Comparison of ENCODE assay signal across 1 cellular context in the genomic region with DNA sequence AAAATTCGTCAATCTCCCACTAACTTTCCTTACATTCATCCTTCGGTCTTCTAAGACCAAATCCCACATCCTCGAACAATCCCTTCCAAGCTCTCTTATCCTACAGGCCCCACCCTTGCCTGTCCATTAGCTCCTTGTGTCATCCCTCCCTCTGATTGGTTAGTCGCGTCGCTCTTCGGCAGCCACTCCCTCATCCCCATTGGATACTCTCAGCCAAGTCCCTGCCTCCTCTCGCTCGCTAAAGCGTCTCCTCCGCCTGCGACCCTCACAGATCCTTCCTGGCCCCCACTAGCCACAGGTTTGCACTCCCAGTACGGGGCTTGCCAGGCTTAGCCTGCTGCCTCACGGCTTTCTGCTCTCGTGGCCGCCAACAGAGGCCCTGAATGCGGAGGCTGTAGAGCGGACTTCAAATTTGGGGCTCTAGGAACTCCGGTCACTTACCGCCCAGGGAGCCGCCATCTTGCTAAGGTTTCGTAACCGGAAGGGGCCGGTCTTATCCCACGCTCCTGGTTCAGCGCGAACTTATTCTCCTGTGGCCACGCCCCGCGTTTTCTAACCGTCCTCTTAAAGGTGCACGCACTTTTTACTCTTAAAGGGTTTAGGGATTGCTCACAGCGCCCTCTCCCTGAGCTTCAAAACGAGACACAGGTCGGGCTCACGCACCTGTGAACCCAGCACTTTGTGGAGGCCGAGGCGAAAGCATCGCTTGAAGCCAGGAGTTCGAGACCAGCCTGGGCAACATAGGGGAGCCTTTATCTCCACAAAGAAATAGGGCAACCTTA.
TF ChIP-seq lines count a peak whose summit lies in the region.

A gene (minus strand): TSS at position 472 of the 782 bp plus-strand sequence. CDS start 13 bp downstream, at position 459.

TF ChIP-seq in K562, 482 proteins besides CTCF, POLR2A, EP300 and RAD21 (continued from another document and continues in another):
- TF ChIP-seq, protein P1, sequence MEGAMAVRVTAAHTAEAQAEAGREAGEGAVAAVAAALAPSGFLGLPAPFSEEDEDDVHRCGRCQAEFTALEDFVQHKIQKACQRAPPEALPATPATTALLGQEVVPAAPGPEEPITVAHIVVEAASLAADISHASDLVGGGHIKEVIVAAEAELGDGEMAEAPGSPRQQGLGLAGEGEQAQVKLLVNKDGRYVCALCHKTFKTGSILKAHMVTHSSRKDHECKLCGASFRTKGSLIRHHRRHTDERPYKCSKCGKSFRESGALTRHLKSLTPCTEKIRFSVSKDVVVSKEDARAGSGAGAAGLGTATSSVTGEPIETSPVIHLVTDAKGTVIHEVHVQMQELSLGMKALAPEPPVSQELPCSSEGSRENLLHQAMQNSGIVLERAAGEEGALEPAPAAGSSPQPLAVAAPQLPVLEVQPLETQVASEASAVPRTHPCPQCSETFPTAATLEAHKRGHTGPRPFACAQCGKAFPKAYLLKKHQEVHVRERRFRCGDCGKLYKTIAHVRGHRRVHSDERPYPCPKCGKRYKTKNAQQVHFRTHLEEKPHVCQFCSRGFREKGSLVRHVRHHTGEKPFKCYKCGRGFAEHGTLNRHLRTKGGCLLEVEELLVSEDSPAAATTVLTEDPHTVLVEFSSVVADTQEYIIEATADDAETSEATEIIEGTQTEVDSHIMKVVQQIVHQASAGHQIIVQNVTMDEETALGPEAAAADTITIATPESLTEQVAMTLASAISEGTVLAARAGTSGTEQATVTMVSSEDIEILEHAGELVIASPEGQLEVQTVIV (CRISPR knock-in tag; IDR thresholded peaks at IDR 0.05; ENCODE audit: borderline replicate concordance): no peak
- TF ChIP-seq ZNF324 (CRISPR knock-in tag; IDR thresholded peaks at IDR 0.05): no peak
- peak; percentile 45; the same call in 1 of the 2 replicates for TF ChIP-seq ELF1 (tag; IDR thresholded peaks at IDR 0.05)
- TF ChIP-seq MTF1 (CRISPR knock-in tag; IDR thresholded peaks at IDR 0.05; ENCODE audit: borderline replicate concordance): no peak
- no peak for TF ChIP-seq STAG1 (CRISPR knock-in tag; IDR thresholded peaks at IDR 0.05; ENCODE audit: borderline replicate concordance)
- no peak for TF ChIP-seq SMARCA4 (IDR thresholded peaks at IDR 0.05)
- TF ChIP-seq, protein P2, sequence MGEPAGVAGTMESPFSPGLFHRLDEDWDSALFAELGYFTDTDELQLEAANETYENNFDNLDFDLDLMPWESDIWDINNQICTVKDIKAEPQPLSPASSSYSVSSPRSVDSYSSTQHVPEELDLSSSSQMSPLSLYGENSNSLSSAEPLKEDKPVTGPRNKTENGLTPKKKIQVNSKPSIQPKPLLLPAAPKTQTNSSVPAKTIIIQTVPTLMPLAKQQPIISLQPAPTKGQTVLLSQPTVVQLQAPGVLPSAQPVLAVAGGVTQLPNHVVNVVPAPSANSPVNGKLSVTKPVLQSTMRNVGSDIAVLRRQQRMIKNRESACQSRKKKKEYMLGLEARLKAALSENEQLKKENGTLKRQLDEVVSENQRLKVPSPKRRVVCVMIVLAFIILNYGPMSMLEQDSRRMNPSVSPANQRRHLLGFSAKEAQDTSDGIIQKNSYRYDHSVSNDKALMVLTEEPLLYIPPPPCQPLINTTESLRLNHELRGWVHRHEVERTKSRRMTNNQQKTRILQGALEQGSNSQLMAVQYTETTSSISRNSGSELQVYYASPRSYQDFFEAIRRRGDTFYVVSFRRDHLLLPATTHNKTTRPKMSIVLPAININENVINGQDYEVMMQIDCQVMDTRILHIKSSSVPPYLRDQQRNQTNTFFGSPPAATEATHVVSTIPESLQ (CRISPR knock-in tag; IDR thresholded peaks at IDR 0.05): 0 out of 2 replicates have a peak, but pooled peaks have one; percentile 21
- no peak for TF ChIP-seq KLF6 (CRISPR knock-in tag; IDR thresholded peaks at IDR 0.05; ENCODE audit: borderline replicate concordance)
- TF ChIP-seq DACH1 (IDR thresholded peaks at IDR 0.05; ENCODE audit: partially characterized antibody): no peak
- peak; percentile 23; the same call in 1 of the 2 replicates for TF ChIP-seq XRCC5 (IDR thresholded peaks at IDR 0.05; ENCODE audit: low read depth, low read length)
- TF ChIP-seq MYC (IDR thresholded peaks at IDR 0.05; ENCODE audit: low read depth, low read length): peak; percentile 71
- TF ChIP-seq MYC (CRISPR knock-in tag; IDR thresholded peaks at IDR 0.05; ENCODE audit: borderline replicate concordance, low read depth): no peak
- TF ChIP-seq ZC3H8 (IDR thresholded peaks at IDR 0.05): no peak
- no peak for TF ChIP-seq RBM15 (IDR thresholded peaks at IDR 0.05; ENCODE audit: insufficient read depth, low read length)
- TF ChIP-seq SPI1 (IDR thresholded peaks at IDR 0.05; ENCODE audit: borderline replicate concordance, low read depth, low read length): 0 out of 2 replicates have a peak, but pooled peaks have one; percentile 9
- TF ChIP-seq, protein P3, sequence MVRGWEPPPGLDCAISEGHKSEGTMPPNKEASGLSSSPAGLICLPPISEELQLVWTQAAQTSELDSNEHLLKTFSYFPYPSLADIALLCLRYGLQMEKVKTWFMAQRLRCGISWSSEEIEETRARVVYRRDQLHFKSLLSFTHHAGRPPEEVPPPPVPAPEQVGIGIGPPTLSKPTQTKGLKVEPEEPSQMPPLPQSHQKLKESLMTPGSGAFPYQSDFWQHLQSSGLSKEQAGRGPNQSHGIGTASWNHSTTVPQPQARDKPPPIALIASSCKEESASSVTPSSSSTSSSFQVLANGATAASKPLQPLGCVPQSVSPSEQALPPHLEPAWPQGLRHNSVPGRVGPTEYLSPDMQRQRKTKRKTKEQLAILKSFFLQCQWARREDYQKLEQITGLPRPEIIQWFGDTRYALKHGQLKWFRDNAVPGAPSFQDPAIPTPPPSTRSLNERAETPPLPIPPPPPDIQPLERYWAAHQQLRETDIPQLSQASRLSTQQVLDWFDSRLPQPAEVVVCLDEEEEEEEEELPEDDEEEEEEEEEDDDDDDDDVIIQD (CRISPR knock-in tag; IDR thresholded peaks at IDR 0.05): no peak
- TF ChIP-seq ELF4 (CRISPR knock-in tag; IDR thresholded peaks at IDR 0.05): no peak
- TF ChIP-seq CC2D1A (IDR thresholded peaks at IDR 0.05): no peak
- TF ChIP-seq ZNF239 (CRISPR knock-in tag; IDR thresholded peaks at IDR 0.05): no peak
- TF ChIP-seq BRF1 (IDR thresholded peaks at IDR 0.05; ENCODE audit: borderline replicate concordance, extremely low read depth, insufficient read length): no peak
- TF ChIP-seq, protein P4, sequence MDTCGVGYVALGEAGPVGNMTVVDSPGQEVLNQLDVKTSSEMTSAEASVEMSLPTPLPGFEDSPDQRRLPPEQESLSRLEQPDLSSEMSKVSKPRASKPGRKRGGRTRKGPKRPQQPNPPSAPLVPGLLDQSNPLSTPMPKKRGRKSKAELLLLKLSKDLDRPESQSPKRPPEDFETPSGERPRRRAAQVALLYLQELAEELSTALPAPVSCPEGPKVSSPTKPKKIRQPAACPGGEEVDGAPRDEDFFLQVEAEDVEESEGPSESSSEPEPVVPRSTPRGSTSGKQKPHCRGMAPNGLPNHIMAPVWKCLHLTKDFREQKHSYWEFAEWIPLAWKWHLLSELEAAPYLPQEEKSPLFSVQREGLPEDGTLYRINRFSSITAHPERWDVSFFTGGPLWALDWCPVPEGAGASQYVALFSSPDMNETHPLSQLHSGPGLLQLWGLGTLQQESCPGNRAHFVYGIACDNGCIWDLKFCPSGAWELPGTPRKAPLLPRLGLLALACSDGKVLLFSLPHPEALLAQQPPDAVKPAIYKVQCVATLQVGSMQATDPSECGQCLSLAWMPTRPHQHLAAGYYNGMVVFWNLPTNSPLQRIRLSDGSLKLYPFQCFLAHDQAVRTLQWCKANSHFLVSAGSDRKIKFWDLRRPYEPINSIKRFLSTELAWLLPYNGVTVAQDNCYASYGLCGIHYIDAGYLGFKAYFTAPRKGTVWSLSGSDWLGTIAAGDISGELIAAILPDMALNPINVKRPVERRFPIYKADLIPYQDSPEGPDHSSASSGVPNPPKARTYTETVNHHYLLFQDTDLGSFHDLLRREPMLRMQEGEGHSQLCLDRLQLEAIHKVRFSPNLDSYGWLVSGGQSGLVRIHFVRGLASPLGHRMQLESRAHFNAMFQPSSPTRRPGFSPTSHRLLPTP (IDR thresholded peaks at IDR 0.05; ENCODE audit: borderline replicate concordance, extremely low read depth, insufficient read length): peak; percentile 79
- no peak for TF ChIP-seq PHTF2 (CRISPR knock-in tag; IDR thresholded peaks at IDR 0.05)
- TF ChIP-seq HCFC1 (IDR thresholded peaks at IDR 0.05; ENCODE audit: low read depth, low read length): peak; percentile 68
- TF ChIP-seq ZNF79 (CRISPR knock-in tag; IDR thresholded peaks at IDR 0.05; ENCODE audit: low read depth): no peak
- TF ChIP-seq, protein P5, sequence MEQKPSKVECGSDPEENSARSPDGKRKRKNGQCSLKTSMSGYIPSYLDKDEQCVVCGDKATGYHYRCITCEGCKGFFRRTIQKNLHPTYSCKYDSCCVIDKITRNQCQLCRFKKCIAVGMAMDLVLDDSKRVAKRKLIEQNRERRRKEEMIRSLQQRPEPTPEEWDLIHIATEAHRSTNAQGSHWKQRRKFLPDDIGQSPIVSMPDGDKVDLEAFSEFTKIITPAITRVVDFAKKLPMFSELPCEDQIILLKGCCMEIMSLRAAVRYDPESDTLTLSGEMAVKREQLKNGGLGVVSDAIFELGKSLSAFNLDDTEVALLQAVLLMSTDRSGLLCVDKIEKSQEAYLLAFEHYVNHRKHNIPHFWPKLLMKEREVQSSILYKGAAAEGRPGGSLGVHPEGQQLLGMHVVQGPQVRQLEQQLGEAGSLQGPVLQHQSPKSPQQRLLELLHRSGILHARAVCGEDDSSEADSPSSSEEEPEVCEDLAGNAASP (IDR thresholded peaks at IDR 0.05): no peak
- TF ChIP-seq, protein P6, sequence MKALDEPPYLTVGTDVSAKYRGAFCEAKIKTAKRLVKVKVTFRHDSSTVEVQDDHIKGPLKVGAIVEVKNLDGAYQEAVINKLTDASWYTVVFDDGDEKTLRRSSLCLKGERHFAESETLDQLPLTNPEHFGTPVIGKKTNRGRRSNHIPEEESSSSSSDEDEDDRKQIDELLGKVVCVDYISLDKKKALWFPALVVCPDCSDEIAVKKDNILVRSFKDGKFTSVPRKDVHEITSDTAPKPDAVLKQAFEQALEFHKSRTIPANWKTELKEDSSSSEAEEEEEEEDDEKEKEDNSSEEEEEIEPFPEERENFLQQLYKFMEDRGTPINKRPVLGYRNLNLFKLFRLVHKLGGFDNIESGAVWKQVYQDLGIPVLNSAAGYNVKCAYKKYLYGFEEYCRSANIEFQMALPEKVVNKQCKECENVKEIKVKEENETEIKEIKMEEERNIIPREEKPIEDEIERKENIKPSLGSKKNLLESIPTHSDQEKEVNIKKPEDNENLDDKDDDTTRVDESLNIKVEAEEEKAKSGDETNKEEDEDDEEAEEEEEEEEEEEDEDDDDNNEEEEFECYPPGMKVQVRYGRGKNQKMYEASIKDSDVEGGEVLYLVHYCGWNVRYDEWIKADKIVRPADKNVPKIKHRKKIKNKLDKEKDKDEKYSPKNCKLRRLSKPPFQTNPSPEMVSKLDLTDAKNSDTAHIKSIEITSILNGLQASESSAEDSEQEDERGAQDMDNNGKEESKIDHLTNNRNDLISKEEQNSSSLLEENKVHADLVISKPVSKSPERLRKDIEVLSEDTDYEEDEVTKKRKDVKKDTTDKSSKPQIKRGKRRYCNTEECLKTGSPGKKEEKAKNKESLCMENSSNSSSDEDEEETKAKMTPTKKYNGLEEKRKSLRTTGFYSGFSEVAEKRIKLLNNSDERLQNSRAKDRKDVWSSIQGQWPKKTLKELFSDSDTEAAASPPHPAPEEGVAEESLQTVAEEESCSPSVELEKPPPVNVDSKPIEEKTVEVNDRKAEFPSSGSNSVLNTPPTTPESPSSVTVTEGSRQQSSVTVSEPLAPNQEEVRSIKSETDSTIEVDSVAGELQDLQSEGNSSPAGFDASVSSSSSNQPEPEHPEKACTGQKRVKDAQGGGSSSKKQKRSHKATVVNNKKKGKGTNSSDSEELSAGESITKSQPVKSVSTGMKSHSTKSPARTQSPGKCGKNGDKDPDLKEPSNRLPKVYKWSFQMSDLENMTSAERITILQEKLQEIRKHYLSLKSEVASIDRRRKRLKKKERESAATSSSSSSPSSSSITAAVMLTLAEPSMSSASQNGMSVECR (CRISPR knock-in tag; IDR thresholded peaks at IDR 0.05): peak; percentile 74
- TF ChIP-seq STAT5A (IDR thresholded peaks at IDR 0.05; ENCODE audit: borderline replicate concordance, low read length): no peak; the same call in 1 of the 2 replicates
- no peak for TF ChIP-seq ZNF3 (CRISPR knock-in tag; IDR thresholded peaks at IDR 0.05)
- TF ChIP-seq, protein P7, sequence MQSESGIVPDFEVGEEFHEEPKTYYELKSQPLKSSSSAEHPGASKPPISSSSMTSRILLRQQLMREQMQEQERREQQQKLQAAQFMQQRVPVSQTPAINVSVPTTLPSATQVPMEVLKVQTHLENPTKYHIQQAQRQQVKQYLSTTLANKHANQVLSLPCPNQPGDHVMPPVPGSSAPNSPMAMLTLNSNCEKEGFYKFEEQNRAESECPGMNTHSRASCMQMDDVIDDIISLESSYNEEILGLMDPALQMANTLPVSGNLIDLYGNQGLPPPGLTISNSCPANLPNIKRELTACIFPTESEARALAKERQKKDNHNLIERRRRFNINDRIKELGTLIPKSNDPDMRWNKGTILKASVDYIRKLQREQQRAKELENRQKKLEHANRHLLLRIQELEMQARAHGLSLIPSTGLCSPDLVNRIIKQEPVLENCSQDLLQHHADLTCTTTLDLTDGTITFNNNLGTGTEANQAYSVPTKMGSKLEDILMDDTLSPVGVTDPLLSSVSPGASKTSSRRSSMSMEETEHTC (IDR thresholded peaks at IDR 0.05): no peak
- peak; percentile 47; the same call in 1 of the 2 replicates for TF ChIP-seq FOXP1 (CRISPR knock-in tag; IDR thresholded peaks at IDR 0.05)
- TF ChIP-seq, protein P8, sequence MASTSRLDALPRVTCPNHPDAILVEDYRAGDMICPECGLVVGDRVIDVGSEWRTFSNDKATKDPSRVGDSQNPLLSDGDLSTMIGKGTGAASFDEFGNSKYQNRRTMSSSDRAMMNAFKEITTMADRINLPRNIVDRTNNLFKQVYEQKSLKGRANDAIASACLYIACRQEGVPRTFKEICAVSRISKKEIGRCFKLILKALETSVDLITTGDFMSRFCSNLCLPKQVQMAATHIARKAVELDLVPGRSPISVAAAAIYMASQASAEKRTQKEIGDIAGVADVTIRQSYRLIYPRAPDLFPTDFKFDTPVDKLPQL (IDR thresholded peaks at IDR 0.05; ENCODE audit: extremely low read depth, insufficient read length): no peak
- no peak for TF ChIP-seq MXI1 (IDR thresholded peaks at IDR 0.05; ENCODE audit: low read depth, low read length)
- TF ChIP-seq POU5F1 (IDR thresholded peaks at IDR 0.05; ENCODE audit: borderline replicate concordance, low read depth, low read length, partially characterized antibody): no peak
- no peak for TF ChIP-seq ZNF165 (CRISPR knock-in tag; IDR thresholded peaks at IDR 0.05; ENCODE audit: borderline replicate concordance)
- TF ChIP-seq COPS2 (conservative IDR thresholded peaks at IDR 0.05): no peak
- TF ChIP-seq, protein P9, sequence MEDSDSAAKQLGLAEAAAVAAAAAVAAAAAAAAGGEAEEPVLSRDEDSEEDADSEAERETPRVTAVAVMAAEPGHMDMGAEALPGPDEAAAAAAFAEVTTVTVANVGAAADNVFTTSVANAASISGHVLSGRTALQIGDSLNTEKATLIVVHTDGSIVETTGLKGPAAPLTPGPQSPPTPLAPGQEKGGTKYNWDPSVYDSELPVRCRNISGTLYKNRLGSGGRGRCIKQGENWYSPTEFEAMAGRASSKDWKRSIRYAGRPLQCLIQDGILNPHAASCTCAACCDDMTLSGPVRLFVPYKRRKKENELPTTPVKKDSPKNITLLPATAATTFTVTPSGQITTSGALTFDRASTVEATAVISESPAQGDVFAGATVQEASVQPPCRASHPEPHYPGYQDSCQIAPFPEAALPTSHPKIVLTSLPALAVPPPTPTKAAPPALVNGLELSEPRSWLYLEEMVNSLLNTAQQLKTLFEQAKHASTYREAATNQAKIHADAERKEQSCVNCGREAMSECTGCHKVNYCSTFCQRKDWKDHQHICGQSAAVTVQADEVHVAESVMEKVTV (CRISPR knock-in tag; IDR thresholded peaks at IDR 0.05): no peak
- no peak for TF ChIP-seq TAF15 (IDR thresholded peaks at IDR 0.05; ENCODE audit: low read depth, low read length)
- TF ChIP-seq KAT7 (CRISPR knock-in tag; IDR thresholded peaks at IDR 0.05; ENCODE audit: borderline replicate concordance): no peak; the same call in 1 of the 2 replicates
